13 cellular contexts compared by ENCODE assay signal in genomic region chr5:179936976-179937681, GRCh38. TPM values are rescaled to one million over a fixed set of nuclear protein-coding genes. Genes with fewer than 3 reads are reported as not detected.
A peak's percentile ranks its signal among the peaks of the same experiment; 100 is the strongest.
DNase-seq lines count a peak whose midpoint lies in the region; ATAC-seq, FAIRE-seq and TF ChIP-seq lines count a peak whose summit lies in the region.
"Had no signal": no experiment of that assay in that cellular context is flagged by ENCODE, and none has a peak within 500 bp of the region (broad histone marks: within the 10 kb centered on the region; RNA-seq: fewer than 3 reads in every experiment).

No MANE protein-coding gene starts in this region.

- TF ChIP-seq CTCF in A549 (IDR thresholded peaks at IDR 0.05), result no peak
- no peak for TF ChIP-seq CTCF in K562 (IDR thresholded peaks at IDR 0.05 in 2 of 3, conservative IDR thresholded peaks at IDR 0.05 in 1 of 3; ENCODE audit: insufficient read depth in 2 of 3, low read depth in 1 of 3, low read length in 3 of 3)
- TF ChIP-seq CTCF in pancreas (IDR thresholded peaks at IDR 0.05), result no peak

- CTCF ChIA-PET in A549 (lab: Yijun Ruan, JAX), result interaction anchor here (1.5 kb wide), 1 partner anchor 10 kb away, joined by 3 read pairs; no protein-coding TSS in a partner anchor
- CTCF ChIA-PET in K562 (lab: Yijun Ruan, JAX; ENCODE audit: low intra/inter-chr PET ratio), result no interaction called here

- H4K20me1 ChIP-seq in K562 (replicated peaks; ENCODE audit: control insufficient read depth, insufficient read depth, low read length), result no peaks in the 10 kb centered on the region
- H4K20me1 ChIP-seq: BLaER1 had no signal

- H2AFZ ChIP-seq in K562 (ENCODE audit: low read depth, low read length), result no peak overlapping the region

- in situ Hi-C loops in K562 (cut with MboI), result no loop called here

- H3K4me3 ChIP-seq in A549 (no peak overlapping the region), K562 (no peak overlapping the region), pancreas (no peak overlapping the region)
- H3K4me3 ChIP-seq: BLaER1 had no signal

- ATAC-seq in A549, result no peak
- no peak for ATAC-seq in K562
- ATAC-seq in pancreas, result no peak
- no peak for ATAC-seq in GM21576 (IDR thresholded peaks at IDR 0.05; ENCODE audit: unreplicated experiment)

- intact Hi-C loops in K562 (cut with micrococcal nuclease), result no loop called here
- intact Hi-C loops in pancreas (cut with DNase I), result no loop called here

- no peaks in the 10 kb centered on the region for H3K9me1 ChIP-seq in K562 (ENCODE audit: control insufficient read depth, insufficient read depth, low read length)

- H3K79me2 ChIP-seq in K562 (ENCODE audit: control insufficient read depth, insufficient read depth, low read length), result no peaks in the 10 kb centered on the region

- TF ChIP-seq POLR2A in A549 (IDR thresholded peaks at IDR 0.05; ENCODE audit: low read length) (no peak), K562 (conservative IDR thresholded peaks at IDR 0.05) (no peak)

- POLR2A ChIA-PET in A549 (lab: Yijun Ruan, JAX) (no interaction called here), K562 (lab: Yijun Ruan, JAX) (no interaction called here)

- H3K4me2 ChIP-seq in A549 (no peak overlapping the region), K562 (ENCODE audit: insufficient read depth, low read length) (no peak overlapping the region)
- H3K4me2 ChIP-seq: BLaER1 had no signal

- TF ChIP-seq EP300 in A549 (IDR thresholded peaks at IDR 0.05), result no peak
- no peak for TF ChIP-seq EP300 in K562 (IDR thresholded peaks at IDR 0.05; ENCODE audit: low read length)

- H3K9ac ChIP-seq in K562 (ENCODE audit: insufficient read depth in 1 of 2, low read depth in 2 of 2, low read length in 2 of 2), result no peak overlapping the region
- H3K9ac ChIP-seq: BLaER1 had no signal

- FAIRE-seq in A549 (lab: Jason Lieb, UNC), result peak; percentile 87
- FAIRE-seq in RCC 7860 (lab: Jason Lieb, UNC), result peak; percentile 71
- no peak for FAIRE-seq in K562 (lab: Jason Lieb, UNC)
- peak; percentile 41 for FAIRE-seq in pancreas (lab: Jason Lieb, UNC)
- FAIRE-seq: GM12892, H1 had no signal

- 50% methylated on average over 13 of the region's 13 CpGs for WGBS in A549 (ENCODE audit: missing lambda C conversion rate)
- WGBS in K562 (ENCODE audit: insufficient coverage, low coverage, missing lambda C conversion rate), result under 1% methylated on average over 13 of the region's 13 CpGs
- WGBS in pancreas, 2 donors, result 91 to 95% methylated on average over 13 of the region's 13 CpGs

- peaks cover 18 to 32% of the 10 kb centered on the region in 2 experiments; a peak in 4 of 5 replicates for H3K27me3 ChIP-seq in K562 (ENCODE audit: control insufficient read depth in 2 of 2, insufficient read depth in 2 of 2, low read length in 2 of 2)
- no peaks in the 10 kb centered on the region for H3K27me3 ChIP-seq in pancreas
- H3K27me3 ChIP-seq: BLaER1 had no signal

- no TSS peak for BruUV-seq in K562 (replicated peaks; lab: Mats Ljungman, UMichigan)

- no peaks in the 10 kb centered on the region for H3K9me3 ChIP-seq in A549
- H3K9me3 ChIP-seq in K562 (replicated peaks; ENCODE audit: control insufficient read depth, insufficient read depth, low read depth, low read length), result no peaks in the 10 kb centered on the region
- H3K9me3 ChIP-seq in pancreas, result no peaks in the 10 kb centered on the region
- H3K9me3 ChIP-seq: BLaER1 had no signal

- TF ChIP-seq RAD21 in A549 (conservative IDR thresholded peaks at IDR 0.05 in 1 of 2, IDR thresholded peaks at IDR 0.05 in 1 of 2), result no peak
- TF ChIP-seq RAD21 in K562 (CRISPR knock-in tag; conservative IDR thresholded peaks at IDR 0.05 in 1 of 2, IDR thresholded peaks at IDR 0.05 in 1 of 2), result no peak

- H3K4me1 ChIP-seq in A549, result no peaks in the 10 kb centered on the region
- no peaks in the 10 kb centered on the region; a peak in 1 of 5 replicates for H3K4me1 ChIP-seq in K562 (replicated peaks in 1 of 2; ENCODE audit: control insufficient read depth in 2 of 2, insufficient read depth in 2 of 2, low read length in 2 of 2)
- no peaks in the 10 kb centered on the region for H3K4me1 ChIP-seq in pancreas
- H3K4me1 ChIP-seq: BLaER1 had no signal

- DNase-seq in A549 (ENCODE audit: low read depth in 1 of 2, low spot score in 1 of 2), result no peak
- peak; percentile 3 for DNase-seq in RCC 7860 (ENCODE audit: low spot score)
- DNase-seq in K562 (ENCODE audit: extremely low read depth in 1 of 4, low spot score in 3 of 4), result no peak
- DNase-seq in pancreas, result no peak
- DNase-seq in GDM1 (lab: John Stamatoyannopoulos, UW), result no peak
- DNase-seq in AG08396 (ENCODE audit: low spot score), result no peak
- DNase-seq: CD4-positive, alpha-beta memory T cell; DMS79 treated with DMSO at 0.1 percent for 48 hours; H9 had no signal

- no peaks in the 10 kb centered on the region for H3K36me3 ChIP-seq in K562 (ENCODE audit: control insufficient read depth, insufficient read depth, low read length)
- no peaks in the 10 kb centered on the region for H3K36me3 ChIP-seq in pancreas
- H3K36me3 ChIP-seq: BLaER1 had no signal

- H3K27ac ChIP-seq in A549 (no peak overlapping the region), K562 (ENCODE audit: extremely low read depth, low read depth, low read length) (no peak overlapping the region), pancreas (no peak overlapping the region)
- H3K27ac ChIP-seq: BLaER1 had no signal

TF ChIP-seq in A549, 52 proteins besides CTCF, POLR2A, EP300 and RAD21:
- no peak for TF ChIP-seq MYC (IDR thresholded peaks at IDR 0.05; ENCODE audit: borderline replicate concordance, low read length)
- peak; percentile 97 for TF ChIP-seq RNF2 (IDR thresholded peaks at IDR 0.05; ENCODE audit: borderline replicate concordance, low read depth)
- no peak for TF ChIP-seq RFX5 (IDR thresholded peaks at IDR 0.05)
- TF ChIP-seq, protein P1, sequence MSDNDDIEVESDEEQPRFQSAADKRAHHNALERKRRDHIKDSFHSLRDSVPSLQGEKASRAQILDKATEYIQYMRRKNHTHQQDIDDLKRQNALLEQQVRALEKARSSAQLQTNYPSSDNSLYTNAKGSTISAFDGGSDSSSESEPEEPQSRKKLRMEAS (IDR thresholded peaks at IDR 0.05), result no peak
- TF ChIP-seq KDM5A (IDR thresholded peaks at IDR 0.05), result no peak
- TF ChIP-seq CBX8 (IDR thresholded peaks at IDR 0.05), result peak; percentile 84; the same call in 1 of the 2 replicates
- no peak for TF ChIP-seq RCOR1 (IDR thresholded peaks at IDR 0.05; ENCODE audit: low read depth, low read length)

TF ChIP-seq in K562, 482 proteins besides CTCF, POLR2A, EP300 and RAD21 (continues in another document):
- TF ChIP-seq SETDB1 (IDR thresholded peaks at IDR 0.05; ENCODE audit: low read length) (no peak), ZNF449 (CRISPR knock-in tag; IDR thresholded peaks at IDR 0.05) (no peak), ZNF324 (CRISPR knock-in tag; IDR thresholded peaks at IDR 0.05) (no peak), DNMT1 (IDR thresholded peaks at IDR 0.05) (no peak), HCFC1 (IDR thresholded peaks at IDR 0.05; ENCODE audit: low read depth, low read length) (no peak), ZNF24 (IDR thresholded peaks at IDR 0.05) (no peak), ELF4 (CRISPR knock-in tag; IDR thresholded peaks at IDR 0.05) (no peak)
- TF ChIP-seq, protein P2, sequence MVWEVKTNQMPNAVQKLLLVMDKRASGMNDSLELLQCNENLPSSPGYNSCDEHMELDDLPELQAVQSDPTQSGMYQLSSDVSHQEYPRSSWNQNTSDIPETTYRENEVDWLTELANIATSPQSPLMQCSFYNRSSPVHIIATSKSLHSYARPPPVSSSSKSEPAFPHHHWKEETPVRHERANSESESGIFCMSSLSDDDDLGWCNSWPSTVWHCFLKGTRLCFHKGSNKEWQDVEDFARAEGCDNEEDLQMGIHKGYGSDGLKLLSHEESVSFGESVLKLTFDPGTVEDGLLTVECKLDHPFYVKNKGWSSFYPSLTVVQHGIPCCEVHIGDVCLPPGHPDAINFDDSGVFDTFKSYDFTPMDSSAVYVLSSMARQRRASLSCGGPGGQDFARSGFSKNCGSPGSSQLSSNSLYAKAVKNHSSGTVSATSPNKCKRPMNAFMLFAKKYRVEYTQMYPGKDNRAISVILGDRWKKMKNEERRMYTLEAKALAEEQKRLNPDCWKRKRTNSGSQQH (CRISPR knock-in tag; IDR thresholded peaks at IDR 0.05), result no peak

RNA-seq across cellular contexts. Expression of gene TBC1D9B, which starts 29.4 kb away (rescaled TPM):
- polyA plus RNA-seq in A549 (2011; rRNA removed) (37.2 and 45.2 TPM in 2 replicates), A549 (2017; fragmentation: RNase III; extraction: RNeasy Plus Mini Kit Qiagen cat#74134 plus additional on column Dnase treatment) (60.1 to 68.1 TPM (median 64.7 TPM) in 3 replicates), K562 (2011; rRNA removed) (33.5 and 46.0 TPM in 2 replicates), K562 (2014; fragmentation: Illumina TruSeq; extraction: Trizol) (33.7 and 37.5 TPM in 2 replicates), K562 (2014; fragmentation: Nextera tagmentation; extraction: Ambion mirVana) (1 to 10 TPM; 2.9 to 4.2 TPM), K562 (2014; rRNA removed) (43.7 and 51.0 TPM in 2 replicates), pancreas (10 to 100 TPM; 69.7 to 87.2 TPM)
- polyA plus RNA-seq in A549 (2012; cell fraction: cytosol; rRNA removed), result 59.2 and 69.3 TPM in 2 replicates
- polyA plus RNA-seq in A549 (2012; cell fraction: nucleus; rRNA removed), result 163 and 186 TPM in 2 replicates
- 72.1 and 77.2 TPM in 2 replicates for polyA minus RNA-seq in A549 (2011; rRNA and poly(A)+ RNA removed)
- total RNA-seq in K562 (2011; cell fraction: chromatin; rRNA removed; ENCODE audit: low replicate concordance), result 150 and 367 TPM in 2 replicates
- 181 and 203 TPM in 2 replicates for total RNA-seq in K562 (2011; cell fraction: nucleolus; rRNA removed)
- total RNA-seq in K562 (2011; cell fraction: nucleoplasm; rRNA removed), result 151 and 162 TPM in 2 replicates
- total RNA-seq in K562 (2014; rRNA removed) (16.1 and 24.0 TPM in 2 replicates), K562 (2014; rRNA removed; fragmentation: Illumina TruSeq; extraction: Trizol) (13.0 and 20.7 TPM in 2 replicates), K562 (2015; rRNA removed; fragmentation: Illumina TruSeq; extraction: Trizol) (35.8 and 36.6 TPM in 2 replicates), K562 (2021) (54.3 and 59.1 TPM in 2 replicates), pancreas (10 to 100 TPM; 42.1 to 77.4 (median 49.8) TPM)
- 29.6 and 41.6 TPM in 2 replicates for polyA plus RNA-seq in K562 (2011; cell fraction: cytosol; rRNA removed)
- 213 and 357 TPM in 2 replicates for polyA plus RNA-seq in K562 (2011; cell fraction: nucleus; rRNA removed)
- 42.8 and 54.1 TPM in 2 replicates for polyA plus RNA-seq in K562 (2012)
- polyA minus RNA-seq in K562 (2011; rRNA and poly(A)+ RNA removed), result 31.3 and 37.5 TPM in 2 replicates
- polyA minus RNA-seq in K562 (2011; cell fraction: cytosol; rRNA and poly(A)+ RNA removed), result 31.0 and 44.1 TPM in 2 replicates
- polyA minus RNA-seq in K562 (2011; cell fraction: nucleus; rRNA and poly(A)+ RNA removed), result 77.8 and 93.6 TPM in 2 replicates

Comparison
In these comparisons a context has a peak if more than half of its experiments do, and no peak if none do; other contexts are left out.
1. Of the 35 proteins assayed by ChIP-seq in both K562 and A549: peak only in K562: CBX2 and ZFP36; only in A549: none; in both: CBX8 and RNF2; in neither: 31.